ENCODE assay signal across 8 cellular contexts in the genomic region with DNA sequence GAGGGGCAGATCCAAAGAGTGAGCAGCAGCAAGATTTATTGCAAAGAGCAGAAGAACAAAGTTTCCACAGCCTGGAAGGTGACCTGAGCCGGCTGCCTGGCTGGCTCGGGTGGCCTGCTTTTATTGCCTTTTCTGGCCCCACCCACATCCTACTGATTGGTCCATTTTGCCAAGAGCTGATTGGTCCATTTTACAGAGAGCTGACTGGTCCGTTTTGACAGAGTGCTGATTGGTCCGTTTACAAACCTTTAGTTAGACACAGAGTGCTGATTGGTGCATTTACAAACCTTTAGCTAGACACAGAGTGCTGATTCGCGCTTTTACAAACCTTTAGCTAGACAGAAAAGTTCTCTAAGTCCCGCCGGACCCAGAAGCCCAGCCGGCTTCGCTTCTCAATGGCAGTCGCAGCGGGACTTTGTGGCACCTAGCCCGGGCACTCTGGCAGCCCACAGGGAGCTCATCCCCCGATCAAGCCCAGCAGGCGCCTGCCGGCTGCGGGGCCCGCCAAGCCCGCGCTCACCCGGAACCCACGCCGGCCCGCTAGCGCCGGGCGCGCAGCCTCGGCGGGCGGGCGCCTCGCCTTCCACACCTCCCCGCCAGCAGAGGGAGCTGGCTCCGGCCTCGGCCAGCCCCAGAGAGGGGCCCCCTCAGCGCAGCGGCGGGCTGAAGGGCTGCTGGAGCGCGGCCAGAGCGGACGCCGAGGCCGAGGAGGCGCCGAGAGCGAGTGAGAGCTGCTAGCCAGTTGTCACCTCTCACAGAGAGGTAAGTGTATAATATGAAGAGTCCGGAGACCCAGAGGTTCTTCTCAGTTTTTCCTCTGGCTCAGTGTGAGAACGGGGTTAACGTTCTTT.
DNase-seq lines count a peak whose midpoint lies in the region; ATAC-seq and TF ChIP-seq lines count a peak whose summit lies in the region.

No MANE protein-coding gene starts in this region.

- no peaks in the 10 kb centered on the region for H3K4me1 ChIP-seq in BE2C

- H3K4me3 ChIP-seq in BE2C (ENCODE audit: low read depth, low read length) = no peak overlapping the region

- no peaks in the 10 kb centered on the region for H3K9me3 ChIP-seq in BE2C

- peaks cover 10% of the 10 kb centered on the region for H3K9me3 Mint-ChIP-seq in glutamatergic neuron (ENCODE audit: unreplicated experiment)

- TF ChIP-seq CTCF in glutamatergic neuron (IDR thresholded peaks at IDR 0.05; ENCODE audit: partially characterized antibody, unreplicated experiment) (peak; percentile 58), BE2C (IDR thresholded peaks at IDR 0.05; ENCODE audit: low read depth, low read length) (no peak)

- no peak overlapping the region for H3K27ac Mint-ChIP-seq in glutamatergic neuron (ENCODE audit: unreplicated experiment)

- peak; percentile 4 for DNase-seq in RPMI7951 (ENCODE audit: low read depth)
- DNase-seq in glutamatergic neuron = peak; percentile 73
- DNase-seq in sciatic nerve (ENCODE audit: low spot score) = peak; percentile 63
- no peak for DNase-seq in COLO829 (ENCODE audit: low spot score)
- DNase-seq in NCI-H187 treated with DMSO at 0.1 percent for 48 hours (lab: John Stamatoyannopoulos, UW) = no peak
- DNase-seq in BE2C = no peak

- intact Hi-C loops in sciatic nerve (cut with DNase I) = no loop called here

- peaks cover 3% of the 10 kb centered on the region for H3K27me3 Mint-ChIP-seq in glutamatergic neuron (ENCODE audit: unreplicated experiment)

- H3K4me1 Mint-ChIP-seq in glutamatergic neuron (ENCODE audit: low read depth, unreplicated experiment) = peaks cover 5% of the 10 kb centered on the region

- H3K4me3 Mint-ChIP-seq in glutamatergic neuron (ENCODE audit: unreplicated experiment) = peak overlapping the region; percentile 85

- no peaks in the 10 kb centered on the region for H3K36me3 ChIP-seq in BE2C

- H3K27me3 ChIP-seq in BE2C = no peaks in the 10 kb centered on the region

- H3K36me3 Mint-ChIP-seq in glutamatergic neuron (ENCODE audit: unreplicated experiment) = peaks cover 8% of the 10 kb centered on the region

- ATAC-seq in GM19395 (IDR thresholded peaks at IDR 0.05; ENCODE audit: unreplicated experiment) = peak; percentile 91
- peak; percentile 64 for ATAC-seq in sciatic nerve
- no peak for ATAC-seq in GM21526 (IDR thresholded peaks at IDR 0.05; ENCODE audit: low FRiP score, unreplicated experiment)

Comparison
In these comparisons a context has a peak if more than half of its experiments do, and no peak if none do; other contexts are left out.
1. DNase-seq: peak in RPMI7951 (single experiment), glutamatergic neuron (single experiment) and sciatic nerve (single experiment); none in COLO829 (single experiment), NCI-H187 treated with DMSO at 0.1 percent for 48 hours (single experiment) and BE2C (single experiment).